In genomic region chr15:43776101-43776717, GRCh38 we compare ENCODE assay signal across 8 cellular contexts. TPM values are rescaled to one million over a fixed set of nuclear protein-coding genes. Genes with fewer than 3 reads are reported as not detected.
DNase-seq lines count a peak whose midpoint lies in the region; ATAC-seq and TF ChIP-seq lines count a peak whose summit lies in the region.

No MANE protein-coding gene starts in this region.

- peaks cover 19% of the 10 kb centered on the region for H3K4me1 Mint-ChIP-seq in activated CD4-positive, alpha-beta T cell treated with anti-CD3 and anti-CD28 coated beads for 36 hours

- no peak overlapping the region for H3K4ac ChIP-seq in mesendoderm (ENCODE audit: low read depth, low read length)

- H3K4me3 ChIP-seq in mesendoderm (ENCODE audit: low read length) (peak overlapping the region; percentile 1), upper lobe of left lung (peak overlapping the region; percentile 65 to 86 (median 70))

- H3K9ac ChIP-seq in mesendoderm (ENCODE audit: low read length), result peak overlapping the region; percentile 39

- peaks cover 19% of the 10 kb centered on the region for H3K36me3 Mint-ChIP-seq in activated CD4-positive, alpha-beta T cell treated with anti-CD3 and anti-CD28 coated beads for 36 hours (ENCODE audit: low read depth)

- no CpG with 5 or more reads among the region's 35 CpGs for WGBS in mesendoderm (ENCODE audit: extremely low coverage, insufficient coverage, low lambda C conversion rate)
- WGBS in upper lobe of left lung, 2 donors, result 41 to 55% methylated on average over 27 to 35 of the region's 35 CpGs

- H3K27ac ChIP-seq in mesendoderm (ENCODE audit: low read depth, low read length) (no peak overlapping the region), upper lobe of left lung (peak overlapping the region; percentile 89 to 93 (median 92))

- DNase-seq in activated CD4-positive, alpha-beta T cell treated with anti-CD3 and anti-CD28 coated beads for 36 hours, result peak; percentile 58
- no peak for DNase-seq in activated CD4-positive, alpha-beta T cell treated with anti-CD3 and anti-CD28 coated beads for 1 hour
- DNase-seq in NCI-H526 treated with DMSO at 0.1 percent for 48 hours (lab: John Stamatoyannopoulos, UW) (peak; percentile 41), cerebellar cortex (ENCODE audit: low spot score) (peak; percentile 54), mesendoderm (peak; percentile 63), upper lobe of left lung (peak; percentile 48 to 85), amygdala (lab: John Stamatoyannopoulos, UW) (no peak)

- peak; percentile 14 for ATAC-seq in activated CD4-positive, alpha-beta T cell treated with anti-CD3 and anti-CD28 coated beads for 36 hours
- ATAC-seq in HG02678 (IDR thresholded peaks at IDR 0.05; ENCODE audit: unreplicated experiment) (peak; percentile 73), upper lobe of left lung (ENCODE audit: low FRiP score in 2 of 2) (peak; percentile 5 to 42)

- H3K9me3 Mint-ChIP-seq in activated CD4-positive, alpha-beta T cell treated with anti-CD3 and anti-CD28 coated beads for 36 hours (ENCODE audit: low read depth), result no peaks in the 10 kb centered on the region

- H3K27me3 ChIP-seq in mesendoderm (ENCODE audit: insufficient read depth, low read length, poor library complexity), result no peaks in the 10 kb centered on the region
- no peaks in the 10 kb centered on the region for H3K27me3 ChIP-seq in upper lobe of left lung

- H4K8ac ChIP-seq in mesendoderm (ENCODE audit: low read depth, low read length), result no peak overlapping the region

- no peak overlapping the region for H2BK5ac ChIP-seq in mesendoderm (ENCODE audit: low read length)

- H3K27me3 Mint-ChIP-seq in activated CD4-positive, alpha-beta T cell treated with anti-CD3 and anti-CD28 coated beads for 36 hours, result no peaks in the 10 kb centered on the region

- no peak overlapping the region for H4K5ac ChIP-seq in mesendoderm (ENCODE audit: low read length)

- peak overlapping the region; percentile 92 for H3K27ac Mint-ChIP-seq in activated CD4-positive, alpha-beta T cell treated with anti-CD3 and anti-CD28 coated beads for 36 hours

- H2BK120ac ChIP-seq in mesendoderm (ENCODE audit: low read depth, low read length), result no peak overlapping the region

- TF ChIP-seq CTCF in upper lobe of left lung (IDR thresholded peaks at IDR 0.05), result peak in 1 of 6 experiments; percentile 5

- no peaks in the 10 kb centered on the region for H3K79me2 ChIP-seq in mesendoderm (ENCODE audit: control insufficient read depth, insufficient read depth, low read length)

- H3K79me1 ChIP-seq in mesendoderm (ENCODE audit: low read length), result no peaks in the 10 kb centered on the region

- intact Hi-C loops in activated CD4-positive, alpha-beta T cell treated with anti-CD3 and anti-CD28 coated beads for 36 hours (cut with DNase I, micrococcal nuclease), result loop anchor here in 1 of 2 experiments (2.0 to 10.0 kb wide), 2 partner anchors 29 to 261 kb away; partner anchors contain the start of genes MAP1A and PDIA3

- POLR2A ChIA-PET in activated CD4-positive, alpha-beta T cell treated with anti-CD3 and anti-CD28 coated beads for 36 hours (lab: Charles Lee), result interaction anchor here (0.5 to 1.7 kb wide), 11 partner anchors 15 to 1804 kb away, joined by 3 to 8 read pairs (median 4); partner anchors contain the start of genes EHD4, HYPK, MFAP1 and SERF2

- H3K4me1 ChIP-seq in mesendoderm (ENCODE audit: control insufficient read depth, low read depth, low read length) (peaks cover 7% of the 10 kb centered on the region), upper lobe of left lung (peaks cover 12 to 23% (median 14%) of the 10 kb centered on the region in 4 donors)

- no peak for TF ChIP-seq POLR2A in upper lobe of left lung (IDR thresholded peaks at IDR 0.05)

- H3K23ac ChIP-seq in mesendoderm (ENCODE audit: low read length), result peak overlapping the region; percentile 1

- peak overlapping the region; percentile 56 for H3K56ac ChIP-seq in mesendoderm (ENCODE audit: low read length)

- CTCF ChIA-PET in activated CD4-positive, alpha-beta T cell treated with anti-CD3 and anti-CD28 coated beads for 36 hours (lab: Charles Lee), result interaction anchor here (0.8 to 1.9 kb wide), 11 partner anchors 10 to 52 kb away, joined by 3 to 11 read pairs (median 6); partner anchors contain the start of genes HYPK, MFAP1, SERF2 and SERINC4

- no peak for TF ChIP-seq EP300 in upper lobe of left lung (IDR thresholded peaks at IDR 0.05)

- H3K4me2 ChIP-seq in mesendoderm (ENCODE audit: low read length), result peak overlapping the region; percentile 25

- H2AK5ac ChIP-seq in mesendoderm (ENCODE audit: low read length), result no peak overlapping the region

- H3K36me3 ChIP-seq in mesendoderm (ENCODE audit: control insufficient read depth, insufficient read depth, low read length) (peaks cover 5% of the 10 kb centered on the region), upper lobe of left lung (peaks cover 15 to 31% (median 21%) of the 10 kb centered on the region in 4 donors)

- H3K4me3 Mint-ChIP-seq in activated CD4-positive, alpha-beta T cell treated with anti-CD3 and anti-CD28 coated beads for 36 hours, result peak overlapping the region; percentile 78

- H3K9me3 ChIP-seq in upper lobe of left lung, result no peaks in the 10 kb centered on the region

- H3K18ac ChIP-seq in mesendoderm (ENCODE audit: low read length), result no peak overlapping the region

- no peak overlapping the region for H2BK15ac ChIP-seq in mesendoderm (replicated peaks; ENCODE audit: low read depth)

RNA-seq across cellular contexts. Expression of gene ELL3, which starts 0.6 kb away (rescaled TPM):
- total RNA-seq in activated CD4-positive, alpha-beta T cell treated with anti-CD3 and anti-CD28 coated beads for 36 hours, result 1 to 10 TPM; 3.6 TPM
- 1.3 TPM for polyA plus RNA-seq in mesendoderm (2013, experiment 1 of 2)
- polyA plus RNA-seq in mesendoderm (2013, experiment 2 of 2), result 1.7 TPM
- total RNA-seq in upper lobe of left lung, result 1 to 10 TPM; 1.7 to 8.4 (median 4.3) TPM

RNA-seq across cellular contexts. Expression of gene SERF2, which starts 15.9 kb away (rescaled TPM):
- total RNA-seq in activated CD4-positive, alpha-beta T cell treated with anti-CD3 and anti-CD28 coated beads for 36 hours, result 100 to 1,000 TPM; 710 to 718 TPM
- polyA plus RNA-seq in mesendoderm (2013, experiment 1 of 2), result 1,336 TPM
- 1,339 TPM for polyA plus RNA-seq in mesendoderm (2013, experiment 2 of 2)
- 1,000 to 10,000 TPM in 1 of 6 donors, 100 to 1,000 TPM in 5; 285 to 1,034 (median 752) TPM for total RNA-seq in upper lobe of left lung

RNA-seq across cellular contexts. Expression of gene SERINC4, which starts 23.8 kb away (rescaled TPM):
- total RNA-seq in activated CD4-positive, alpha-beta T cell treated with anti-CD3 and anti-CD28 coated beads for 36 hours, result under 1 TPM; 0.42 to 0.46 TPM
- 0.08 TPM for polyA plus RNA-seq in mesendoderm (2013, experiment 1 of 2)
- 0.10 TPM for polyA plus RNA-seq in mesendoderm (2013, experiment 2 of 2)
- under 1 TPM in 1 of 6 donors, not detected in 5; 0.34 TPM for total RNA-seq in upper lobe of left lung

RNA-seq across cellular contexts. Expression of gene HYPK, which starts 24.2 kb away (rescaled TPM):
- 10 to 100 TPM; 14.0 to 16.4 TPM for total RNA-seq in activated CD4-positive, alpha-beta T cell treated with anti-CD3 and anti-CD28 coated beads for 36 hours
- polyA plus RNA-seq in mesendoderm (2013, experiment 1 of 2), result 337 TPM
- polyA plus RNA-seq in mesendoderm (2013, experiment 2 of 2), result 331 TPM
- total RNA-seq in upper lobe of left lung, result 10 to 100 TPM in 5 of 6 donors, 1 to 10 TPM in 1; 6.5 to 41.9 (median 14.1) TPM

RNA-seq across cellular contexts. Expression of gene PDIA3, which starts 30.0 kb away (rescaled TPM):
- total RNA-seq in activated CD4-positive, alpha-beta T cell treated with anti-CD3 and anti-CD28 coated beads for 36 hours, result 100 to 1,000 TPM; 274 to 287 TPM
- 404 TPM for polyA plus RNA-seq in mesendoderm (2013, experiment 1 of 2)
- polyA plus RNA-seq in mesendoderm (2013, experiment 2 of 2), result 400 TPM
- 100 to 1,000 TPM in 4 of 6 donors, 10 to 100 TPM in 2; 18.9 to 450 (median 161) TPM for total RNA-seq in upper lobe of left lung

Comparison
In these comparisons a context has a peak if more than half of its experiments do, and no peak if none do; other contexts are left out.
1. DNase-seq: peak in activated CD4-positive, alpha-beta T cell treated with anti-CD3 and anti-CD28 coated beads for 36 hours (single experiment), NCI-H526 treated with DMSO at 0.1 percent for 48 hours (single experiment), cerebellar cortex (single experiment), mesendoderm (single experiment) and upper lobe of left lung (2 of 2); none in activated CD4-positive, alpha-beta T cell treated with anti-CD3 and anti-CD28 coated beads for 1 hour (single experiment) and amygdala (0 of 56).
2. ATAC-seq: peak in every context shown above with its lines; median percentile 73 in HG02678; 24 in upper lobe of left lung; 14 in activated CD4-positive, alpha-beta T cell treated with anti-CD3 and anti-CD28 coated beads for 36 hours.